34 cellular contexts compared by ENCODE assay signal in genomic region chr19:58042709-58043340, GRCh38. TPM values are rescaled to one million over a fixed set of nuclear protein-coding genes. Genes with fewer than 3 reads are reported as not detected.
DNase-seq lines count a peak whose midpoint lies in the region; ATAC-seq, FAIRE-seq and TF ChIP-seq lines count a peak whose summit lies in the region.
"Had no signal": no experiment of that assay in that cellular context is flagged by ENCODE, and none has a peak within 500 bp of the region (broad histone marks: within the 10 kb centered on the region; RNA-seq: fewer than 3 reads in every experiment).

No MANE protein-coding gene starts in this region.

- no peak; a peak in 1 of 3 replicates for TF ChIP-seq EP300 in H1 (IDR thresholded peaks at IDR 0.05; ENCODE audit: borderline replicate concordance in 1 of 2, low read depth in 2 of 2, low read length in 2 of 2)

- H2AFZ ChIP-seq in H9 (ENCODE audit: low read length) = no peak overlapping the region
- H2AFZ ChIP-seq in H1 (ENCODE audit: low read length) = peak overlapping the region; percentile 90
- peak overlapping the region; percentile 36 for H2AFZ ChIP-seq in mesenchymal stem cell (ENCODE audit: low read depth, low read length)

- H3K4me1 Mint-ChIP-seq in H9 = peaks cover 2 to 9% of the 10 kb centered on the region in 2 experiments
- H3K4me1 Mint-ChIP-seq in activated naive CD4-positive, alpha-beta T cell treated with anti-CD3 and anti-CD28 coated beads for 36 hours (ENCODE audit: low read depth) = no peaks in the 10 kb centered on the region
- H3K4me1 Mint-ChIP-seq: central memory CD8-positive, alpha-beta T cell; immature natural killer cell; T-cell had no signal

- H3K4me3 ChIP-seq in H1 (ENCODE audit: extremely low read depth in 1 of 4, insufficient read depth in 2 of 4, low read depth in 3 of 4, low read length in 4 of 4) (peak overlapping the region in 2 of 4 experiments; percentile 4 to 44; a peak in 1 of 8 replicates), mesenchymal stem cell (ENCODE audit: insufficient read depth in 1 of 2, low read depth in 1 of 2, low read length in 2 of 2) (peak overlapping the region in 1 of 2 experiments; percentile 5)
- H3K4me3 ChIP-seq: BLaER1, esophagus muscularis mucosa, heart right ventricle, MG63, thoracic aorta, uterus had no signal

- H3K4ac ChIP-seq in H9 (ENCODE audit: low read depth, low read length) (no peak overlapping the region), H1 (replicated peaks; ENCODE audit: insufficient read length, low read depth, low read length) (peak overlapping the region; percentile 21), mesenchymal stem cell (ENCODE audit: low read depth in 1 of 2, low read length in 2 of 2) (no peak overlapping the region)

- peak; percentile 75 to 79 for TF ChIP-seq RAD21 in H1 (IDR thresholded peaks at IDR 0.05 in 1 of 2, conservative IDR thresholded peaks at IDR 0.05 in 1 of 2; ENCODE audit: low read depth in 2 of 2, low read length in 2 of 2)

- peak overlapping the region; percentile 36 for H3K18ac ChIP-seq in H9 (ENCODE audit: insufficient read length, low read depth, low read length)
- peak overlapping the region; percentile 38; the same call in 1 of the 2 replicates for H3K18ac ChIP-seq in H1 (ENCODE audit: extremely low read depth, low read length)
- H3K18ac ChIP-seq in mesenchymal stem cell (ENCODE audit: low read depth in 1 of 2, low read length in 2 of 2) = no peak overlapping the region

- no peak overlapping the region for H3K14ac ChIP-seq in H9 (ENCODE audit: insufficient read depth, low read length)
- H3K14ac ChIP-seq in H1 (ENCODE audit: insufficient read length) = no peak overlapping the region
- H3K14ac ChIP-seq in mesenchymal stem cell (ENCODE audit: low read length in 2 of 2) = no peak overlapping the region

- peaks cover 43% of the 10 kb centered on the region for H3K27me3 Mint-ChIP-seq in H9 (ENCODE audit: low read depth)
- peaks cover 2% of the 10 kb centered on the region for H3K27me3 Mint-ChIP-seq in activated naive CD4-positive, alpha-beta T cell treated with anti-CD3 and anti-CD28 coated beads for 36 hours (ENCODE audit: low read depth)
- H3K27me3 Mint-ChIP-seq: central memory CD8-positive, alpha-beta T cell had no signal

- H4K20me1 ChIP-seq in H9 (ENCODE audit: control insufficient read depth, insufficient read depth, insufficient read length) (no peaks in the 10 kb centered on the region), H1 (replicated peaks in 1 of 2; ENCODE audit: control insufficient read depth in 1 of 2, insufficient read depth in 2 of 2, low read length in 2 of 2) (no peaks in the 10 kb centered on the region)
- H4K20me1 ChIP-seq: BLaER1 had no signal

- no peaks in the 10 kb centered on the region for H3K23me2 ChIP-seq in H9 (ENCODE audit: insufficient read length, low read depth, low read length, poor library complexity, severe bottlenecking)
- peaks cover 2% of the 10 kb centered on the region; the same call in 1 of the 2 replicates for H3K23me2 ChIP-seq in H1 (ENCODE audit: low read depth, low read length)

- H4K8ac ChIP-seq in H9 (replicated peaks; ENCODE audit: insufficient read length, low read depth, low read length) (no peak overlapping the region), H1 (ENCODE audit: extremely low read depth, insufficient read depth, low read length) (no peak overlapping the region), mesenchymal stem cell (ENCODE audit: low read length) (no peak overlapping the region)

- CTCF ChIA-PET in H1 (lab: Charles Lee; ENCODE audit: partially characterized antibody) = interaction anchor here (0.7 to 6.7 kb wide), 18 partner anchors 8 to 115 kb away, joined by 3 to 113 read pairs (median 6); partner anchors contain the start of gene ZNF135
- CTCF ChIA-PET in activated naive CD4-positive, alpha-beta T cell treated with anti-CD3 and anti-CD28 coated beads for 36 hours (lab: Charles Lee) = interaction anchor here (0.7 kb wide), 1 partner anchor 55 kb away, joined by 4 read pairs; no protein-coding TSS in a partner anchor

- H3K4me3 Mint-ChIP-seq in H9 = no peak overlapping the region
- H3K4me3 Mint-ChIP-seq in activated naive CD4-positive, alpha-beta T cell treated with anti-CD3 and anti-CD28 coated beads for 36 hours = no peak overlapping the region
- H3K4me3 Mint-ChIP-seq: central memory CD8-positive, alpha-beta T cell; dendritic cell treated with granulocyte-macrophage colony-stimulating factor and Interleukin-4, amounts not matched to agents 40 ng/mL and 50 ng/mL, for 4 days; immature natural killer cell; mesothelial cell of epicardium; naive thymus-derived CD4-positive, alpha-beta T cell; T-cell had no signal

- no peak overlapping the region for H3K56ac ChIP-seq in H9 (ENCODE audit: insufficient read length, low read depth, low read length)
- no peak overlapping the region for H3K56ac ChIP-seq in H1 (replicated peaks; ENCODE audit: insufficient read length, low read depth, low read length)

- no peaks in the 10 kb centered on the region for H3K79me2 ChIP-seq in H9 (ENCODE audit: insufficient read depth, low read length)
- H3K79me2 ChIP-seq in H1 (ENCODE audit: control insufficient read depth in 1 of 2, insufficient read depth in 2 of 2, low read length in 2 of 2) = no peaks in the 10 kb centered on the region

- H4K91ac ChIP-seq in H9 (ENCODE audit: insufficient read length, low read depth, low read length) = no peak overlapping the region
- no peak overlapping the region for H4K91ac ChIP-seq in H1 (replicated peaks; ENCODE audit: insufficient read length, low read length)
- H4K91ac ChIP-seq in mesenchymal stem cell (ENCODE audit: low read length) = no peak overlapping the region

- intact Hi-C loops in activated naive CD4-positive, alpha-beta T cell treated with anti-CD3 and anti-CD28 coated beads for 36 hours (cut with micrococcal nuclease) = no loop called here

- peak; percentile 87 for DNase-seq in H9
- peak; percentile 84 to 87 for DNase-seq in H1 (ENCODE audit: low read depth in 1 of 2, low spot score in 2 of 2)
- no peak for DNase-seq in mesenchymal stem cell
- DNase-seq in NCI-H82 (lab: John Stamatoyannopoulos, UW) = no peak
- no peak for DNase-seq in activated naive CD4-positive, alpha-beta T cell treated with anti-CD3 and anti-CD28 coated beads for 36 hours
- DNase-seq: activated T-cell treated with anti-CD3 and anti-CD28 coated beads for 4 hours; DMS79; foreskin keratinocyte; heart right ventricle; KG1; MG63; naive thymus-derived CD4-positive, alpha-beta T cell; NCI-H2029; NCI-H748 treated with DMSO at 0.1 percent for 48 hours; RPMI8226; stimulated activated naive CD8-positive, alpha-beta T cell treated with anti-CD3 and anti-CD28 coated beads, Interleukin-15, Interleukin-2, amounts not matched to agents 100 U/mL and 50 U/mL, for 24 hours; T-cell; uterus had no signal

- H3K36me3 Mint-ChIP-seq in H9 (ENCODE audit: insufficient read depth in 1 of 3, low read depth in 3 of 3) = peaks cover 4 to 22% (median 5%) of the 10 kb centered on the region in 3 experiments; a peak in 5 of 7 replicates
- H3K36me3 Mint-ChIP-seq in activated naive CD4-positive, alpha-beta T cell treated with anti-CD3 and anti-CD28 coated beads for 36 hours (ENCODE audit: low read depth) = peaks cover 25% of the 10 kb centered on the region

- H3K27ac ChIP-seq in H9 (ENCODE audit: insufficient read length, low read depth, low read length) = no peak overlapping the region
- no peak overlapping the region for H3K27ac ChIP-seq in H1 (ENCODE audit: low read depth, low read length)
- H3K27ac ChIP-seq in mesenchymal stem cell (ENCODE audit: low read length, poor library complexity, severe bottlenecking) = no peak overlapping the region
- H3K27ac ChIP-seq: BLaER1, esophagus muscularis mucosa, foreskin keratinocyte, heart right ventricle, thoracic aorta, uterus had no signal

- H3K27me3 ChIP-seq in H9 (ENCODE audit: insufficient read depth, low read length) (no peaks in the 10 kb centered on the region; the same call in 1 of the 2 replicates), H1 (replicated peaks in 1 of 4; ENCODE audit: control insufficient read depth in 3 of 4, extremely low read depth in 1 of 4, insufficient read depth in 3 of 4, low read length in 3 of 4) (peaks cover 0 to 5% (median 4%) of the 10 kb centered on the region in 4 experiments; a peak in 3 of 7 replicates), mesenchymal stem cell (ENCODE audit: control insufficient read depth in 1 of 2, insufficient read depth in 1 of 2, low read length in 2 of 2) (no peaks in the 10 kb centered on the region)
- H3K27me3 ChIP-seq: BLaER1, foreskin keratinocyte, heart right ventricle, MG63, uterus had no signal

- no CpG with 5 or more reads among the region's 42 CpGs for WGBS in H9 (ENCODE audit: extremely low coverage, insufficient read length, low lambda C conversion rate)
- WGBS in H1 (ENCODE audit: extremely low coverage in 1 of 2, insufficient coverage in 1 of 2, insufficient read length in 1 of 2, insufficient replicate concordance in 2 of 2, low coverage in 1 of 2, low lambda C conversion rate in 2 of 2, missing lambda C conversion rate in 1 of 2), 2 experiments = 35% methylated on average over 42 of the region's 42 CpGs; no CpG with 5 or more reads in 1 of the 2 experiments
- WGBS in mesenchymal stem cell = 37% methylated on average over 41 of the region's 42 CpGs

- H3K23ac ChIP-seq in H9 (ENCODE audit: insufficient read length, low read depth, low read length) (no peak overlapping the region), H1 (ENCODE audit: insufficient read length) (no peak overlapping the region), mesenchymal stem cell (ENCODE audit: low read length in 2 of 2) (no peak overlapping the region)

- TF ChIP-seq CTCF in H9 (conservative IDR thresholded peaks at IDR 0.05) = peak; percentile 60
- peak; percentile 87 to 97 (median 91) for TF ChIP-seq CTCF in H1 (IDR thresholded peaks at IDR 0.05; ENCODE audit: control extremely low read depth in 1 of 3, insufficient read depth in 1 of 3, low read depth in 1 of 3, low read length in 3 of 3)

- FAIRE-seq in H1 (lab: Jason Lieb, UNC) = no peak
- FAIRE-seq: GM18507, TTC549 had no signal

- H3K4me1 ChIP-seq in H9 (ENCODE audit: insufficient read depth, low read length) (no peaks in the 10 kb centered on the region), H1 (replicated peaks in 1 of 4; ENCODE audit: control insufficient read depth in 3 of 4, insufficient read depth in 4 of 4, low read length in 3 of 4) (peaks cover 0 to 16% (median 10%) of the 10 kb centered on the region in 4 experiments; a peak in 6 of 7 replicates), mesenchymal stem cell (ENCODE audit: control insufficient read depth, insufficient read depth, low read depth, low read length) (no peaks in the 10 kb centered on the region)
- H3K4me1 ChIP-seq: foreskin keratinocyte, uterus had no signal

- H3K9me3 Mint-ChIP-seq in H9 = peaks cover 68 to 77% of the 10 kb centered on the region in 2 experiments
- H3K9me3 Mint-ChIP-seq in activated naive CD4-positive, alpha-beta T cell treated with anti-CD3 and anti-CD28 coated beads for 36 hours = peaks cover 46% of the 10 kb centered on the region

- no peak overlapping the region for H4K5ac ChIP-seq in H9 (ENCODE audit: insufficient read length, low read depth, low read length)
- no peak overlapping the region for H4K5ac ChIP-seq in H1 (ENCODE audit: insufficient read length, low read depth, low read length)

- H2BK15ac ChIP-seq in H9 (ENCODE audit: low read depth, low read length) (no peak overlapping the region), H1 (ENCODE audit: low read length) (0 out of 2 replicates have a peak overlapping the region, but pooled peaks have one; percentile 88), mesenchymal stem cell (ENCODE audit: low read depth, poor library complexity, severe bottlenecking) (no peak overlapping the region)

- no peak overlapping the region for H2BK12ac ChIP-seq in H9 (ENCODE audit: insufficient read length, low read depth, low read length)
- H2BK12ac ChIP-seq in H1 (ENCODE audit: low read depth, low read length) = peak overlapping the region; percentile 60; the same call in 1 of the 2 replicates
- H2BK12ac ChIP-seq in mesenchymal stem cell (ENCODE audit: low read length in 2 of 2) = no peak overlapping the region

- no peak overlapping the region for H3T11ph ChIP-seq in H9 (ENCODE audit: low read length)

- no peak overlapping the region for H2BK120ac ChIP-seq in H9 (ENCODE audit: low read depth, low read length, poor library complexity, severe bottlenecking)
- no peak overlapping the region for H2BK120ac ChIP-seq in H1 (replicated peaks; ENCODE audit: low read depth, low read length)
- no peak overlapping the region for H2BK120ac ChIP-seq in mesenchymal stem cell (ENCODE audit: low read depth, low read length)

- peak overlapping the region; percentile 13 for H3K4me2 ChIP-seq in H9 (ENCODE audit: insufficient read depth, insufficient read length, low read length)
- H3K4me2 ChIP-seq in H1 (ENCODE audit: insufficient read depth in 1 of 2, low read depth in 2 of 2, low read length in 2 of 2) = peak overlapping the region; percentile 48 to 62
- no peak overlapping the region for H3K4me2 ChIP-seq in mesenchymal stem cell (ENCODE audit: low read length, poor library complexity, severe bottlenecking)
- H3K4me2 ChIP-seq: BLaER1 had no signal

- no peak overlapping the region for H3K27ac Mint-ChIP-seq in H9
- H3K27ac Mint-ChIP-seq in activated naive CD4-positive, alpha-beta T cell treated with anti-CD3 and anti-CD28 coated beads for 36 hours = no peak overlapping the region
- H3K27ac Mint-ChIP-seq: dendritic cell treated with granulocyte-macrophage colony-stimulating factor and Interleukin-4, amounts not matched to agents 40 ng/mL and 50 ng/mL, for 4 days; immature natural killer cell; mesothelial cell of epicardium; naive thymus-derived CD4-positive, alpha-beta T cell; T-cell had no signal

- ATAC-seq in GM19351 (IDR thresholded peaks at IDR 0.05; ENCODE audit: unreplicated experiment) = no peak
- ATAC-seq: activated CD4-positive, CD25-positive, alpha-beta regulatory T cell treated with anti-CD3 and anti-CD28 coated beads, Interleukin-2, amount 50 U/mL, for 24 hours; foreskin keratinocyte; left lobe of liver; naive thymus-derived CD4-positive, alpha-beta T cell; stimulated activated naive CD8-positive, alpha-beta T cell treated with anti-CD3 and anti-CD28 coated beads, Interleukin-15, Interleukin-2, amounts not matched to agents 100 U/mL and 50 U/mL, for 24 hours; T-cell had no signal

- H2AK5ac ChIP-seq in H9 (ENCODE audit: insufficient read length, low read length) = no peak overlapping the region
- no peak overlapping the region for H2AK5ac ChIP-seq in H1 (ENCODE audit: low read depth, low read length)
- no peak overlapping the region for H2AK5ac ChIP-seq in mesenchymal stem cell (ENCODE audit: low read length, severe bottlenecking)

- no peak for TF ChIP-seq POLR2A in H1 (IDR thresholded peaks at IDR 0.05; ENCODE audit: control extremely low read depth in 1 of 2, low read depth in 2 of 2, low read length in 2 of 2)

- H2BK20ac ChIP-seq in H9 (ENCODE audit: low read depth, low read length, poor library complexity, severe bottlenecking) (no peak overlapping the region), H1 (ENCODE audit: low read length) (no peak overlapping the region)

- POLR2A ChIA-PET in H1 (lab: Charles Lee; ENCODE audit: partially characterized antibody) = interaction anchor here (0.7 to 4.7 kb wide), 12 partner anchors 8 to 108 kb away, joined by 3 to 39 read pairs (median 6); partner anchors contain the start of genes ZNF135, ZNF329 and ZNF418

- no peak overlapping the region for H2BK5ac ChIP-seq in H9 (ENCODE audit: insufficient read length, low read length)
- H2BK5ac ChIP-seq in H1 (ENCODE audit: low read depth, low read length) = no peak overlapping the region
- no peak overlapping the region for H2BK5ac ChIP-seq in mesenchymal stem cell (ENCODE audit: low read depth, low read length, poor library complexity, severe bottlenecking)

- H3K36me3 ChIP-seq in H1 (ENCODE audit: control insufficient read depth in 2 of 4, insufficient read depth in 4 of 4, low read length in 3 of 4) = no peaks in the 10 kb centered on the region
- H3K36me3 ChIP-seq in mesenchymal stem cell (ENCODE audit: control insufficient read depth in 1 of 2, insufficient read depth in 2 of 2, low read depth in 1 of 2, low read length in 2 of 2) = no peaks in the 10 kb centered on the region
- H3K36me3 ChIP-seq: BLaER1, esophagus muscularis mucosa, heart right ventricle, MG63, thoracic aorta, uterus had no signal

- H3K9me3 ChIP-seq in H9 (ENCODE audit: control insufficient read depth, low read depth, low read length) (peaks cover 20% of the 10 kb centered on the region), H1 (ENCODE audit: insufficient read depth in 2 of 2, low read depth in 1 of 2, low read length in 1 of 2) (peaks cover 16 to 36% of the 10 kb centered on the region in 2 experiments), mesenchymal stem cell (ENCODE audit: control insufficient read depth, low read length) (peaks cover 40% of the 10 kb centered on the region)
- H3K9me3 ChIP-seq: MG63 had no signal

- H3K9ac ChIP-seq in H9 (ENCODE audit: extremely low read depth, insufficient read length, low read length) (no peak overlapping the region), H1 (replicated peaks in 1 of 4; ENCODE audit: extremely low read depth in 1 of 4, low read depth in 3 of 4, low read length in 3 of 4) (no peak overlapping the region; a peak in 1 of 7 replicates), mesenchymal stem cell (ENCODE audit: low read length) (no peak overlapping the region)
- H3K9ac ChIP-seq: BLaER1 had no signal

- H3K79me1 ChIP-seq in H9 (ENCODE audit: insufficient read depth, low read depth, low read length, poor library complexity, severe bottlenecking) = no peaks in the 10 kb centered on the region
- no peaks in the 10 kb centered on the region for H3K79me1 ChIP-seq in H1 (ENCODE audit: low read depth, low read length)
- H3K79me1 ChIP-seq in mesenchymal stem cell (replicated peaks; ENCODE audit: low read length, poor library complexity, severe bottlenecking) = no peaks in the 10 kb centered on the region

RNA-seq across cellular contexts. Expression of gene ZSCAN1, which starts 9.0 kb away (rescaled TPM):
- total RNA-seq in H9 (2021) = 0.77 and 1.2 TPM in 2 replicates
- total RNA-seq in H1 (2021; fragmentation: NEBNext Ultra II Directional; extraction: Animal tissue kit (Norgen Biotek cat#: 25700)) = 0.69 and 1.2 TPM in 2 replicates
- polyA plus RNA-seq in H1 (2011; rRNA removed) = 4.3 and 6.4 TPM in 2 replicates
- 3.3 TPM for polyA plus RNA-seq in H1 (2011; cell fraction: cytosol; rRNA removed)
- 5.8 TPM for polyA plus RNA-seq in H1 (2011; cell fraction: nucleus; rRNA removed)
- 1.4 to 3.3 TPM (median 1.8 TPM) in 4 replicates for polyA plus RNA-seq in H1 (2012, experiment 1 of 2)
- polyA plus RNA-seq in H1 (2012, experiment 2 of 2) = 1.4 TPM
- 2.5 TPM for polyA plus RNA-seq in H1 (2013, experiment 1 of 2)
- 1.8 TPM for polyA plus RNA-seq in H1 (2013, experiment 2 of 2)
- not detected in 2 replicates for polyA minus RNA-seq in H1 (2011; rRNA and poly(A)+ RNA removed)
- not detected for polyA minus RNA-seq in H1 (2011; cell fraction: cytosol; rRNA and poly(A)+ RNA removed)
- polyA minus RNA-seq in H1 (2011; cell fraction: nucleus; rRNA and poly(A)+ RNA removed) = 1.7 TPM
- polyA plus RNA-seq in mesenchymal stem cell (2013, experiment 1 of 2) = 0.39 TPM
- 0.49 TPM for polyA plus RNA-seq in mesenchymal stem cell (2013, experiment 2 of 2)
- not detected for total RNA-seq in activated naive CD4-positive, alpha-beta T cell treated with anti-CD3 and anti-CD28 coated beads for 36 hours
- total RNA-seq: esophagus muscularis mucosa; foreskin keratinocyte; HT-29; left lobe of liver; naive thymus-derived CD4-positive, alpha-beta T cell; omental fat pad; SK-MEL-5; T-cell; thoracic aorta; uterus had no signal
- polyA plus RNA-seq: AG04450; naive thymus-derived CD4-positive, alpha-beta T cell had no signal

RNA-seq across cellular contexts. Expression of gene ZNF135, which starts 16.3 kb away (rescaled TPM):
- 4.7 and 5.4 TPM in 2 replicates for total RNA-seq in H9 (2021)
- total RNA-seq in H1 (2021; fragmentation: NEBNext Ultra II Directional; extraction: Animal tissue kit (Norgen Biotek cat#: 25700)) = 5.2 and 5.3 TPM in 2 replicates
- polyA plus RNA-seq in H1 (2011; rRNA removed) = 6.9 and 7.9 TPM in 2 replicates
- polyA plus RNA-seq in H1 (2011; cell fraction: cytosol; rRNA removed) = 9.2 TPM
- polyA plus RNA-seq in H1 (2011; cell fraction: nucleus; rRNA removed) = 26.8 TPM
- 5.1 to 6.2 TPM (median 5.3 TPM) in 4 replicates for polyA plus RNA-seq in H1 (2012, experiment 1 of 2)
- polyA plus RNA-seq in H1 (2012, experiment 2 of 2) = 0.51 TPM
- 4.7 TPM for polyA plus RNA-seq in H1 (2013, experiment 1 of 2)
- polyA plus RNA-seq in H1 (2013, experiment 2 of 2) = 4.2 TPM
- 17.9 and 23.2 TPM in 2 replicates for polyA minus RNA-seq in H1 (2011; rRNA and poly(A)+ RNA removed)
- 7.2 TPM for polyA minus RNA-seq in H1 (2011; cell fraction: cytosol; rRNA and poly(A)+ RNA removed)
- 19.7 TPM for polyA minus RNA-seq in H1 (2011; cell fraction: nucleus; rRNA and poly(A)+ RNA removed)
- 1.2 TPM for polyA plus RNA-seq in mesenchymal stem cell (2013, experiment 1 of 2)
- polyA plus RNA-seq in mesenchymal stem cell (2013, experiment 2 of 2) = 1.2 TPM
- total RNA-seq in activated naive CD4-positive, alpha-beta T cell treated with anti-CD3 and anti-CD28 coated beads for 36 hours = under 1 TPM; 0.54 to 0.62 TPM
- total RNA-seq: HT-29 had no signal

RNA-seq across cellular contexts. Expression of gene ZNF606, which starts 40.2 kb away (rescaled TPM):
- total RNA-seq in H9 (2021) = 13.4 and 14.1 TPM in 2 replicates
- 17.5 and 19.3 TPM in 2 replicates for total RNA-seq in H1 (2021; fragmentation: NEBNext Ultra II Directional; extraction: Animal tissue kit (Norgen Biotek cat#: 25700))
- 5.2 and 10.2 TPM in 2 replicates for polyA plus RNA-seq in H1 (2011; rRNA removed)
- polyA plus RNA-seq in H1 (2011; cell fraction: cytosol; rRNA removed) = 12.7 TPM
- 14.1 TPM for polyA plus RNA-seq in H1 (2011; cell fraction: nucleus; rRNA removed)
- 8.0 to 10.7 TPM (median 8.2 TPM) in 4 replicates for polyA plus RNA-seq in H1 (2012, experiment 1 of 2)
- polyA plus RNA-seq in H1 (2012, experiment 2 of 2) = 1.0 TPM
- 12.1 TPM for polyA plus RNA-seq in H1 (2013, experiment 1 of 2)
- polyA plus RNA-seq in H1 (2013, experiment 2 of 2) = 10.8 TPM
- 11.3 and 11.9 TPM in 2 replicates for polyA minus RNA-seq in H1 (2011; rRNA and poly(A)+ RNA removed)
- 18.1 TPM for polyA minus RNA-seq in H1 (2011; cell fraction: cytosol; rRNA and poly(A)+ RNA removed)
- 35.9 TPM for polyA minus RNA-seq in H1 (2011; cell fraction: nucleus; rRNA and poly(A)+ RNA removed)
- polyA plus RNA-seq in mesenchymal stem cell (2013, experiment 1 of 2) = 5.3 TPM
- polyA plus RNA-seq in mesenchymal stem cell (2013, experiment 2 of 2) = 4.8 TPM
- total RNA-seq in activated naive CD4-positive, alpha-beta T cell treated with anti-CD3 and anti-CD28 coated beads for 36 hours = 1 to 10 TPM; 4.5 to 4.7 TPM
- total RNA-seq: HT-29 had no signal

RNA-seq across cellular contexts. Expression of gene ZSCAN18, which starts 55.2 kb away (rescaled TPM):
- 35.4 and 40.1 TPM in 2 replicates for total RNA-seq in H9 (2021)
- 37.0 and 37.6 TPM in 2 replicates for total RNA-seq in H1 (2021; fragmentation: NEBNext Ultra II Directional; extraction: Animal tissue kit (Norgen Biotek cat#: 25700))
- polyA plus RNA-seq in H1 (2011; rRNA removed) = 41.4 and 64.7 TPM in 2 replicates
- polyA plus RNA-seq in H1 (2011; cell fraction: cytosol; rRNA removed) = 58.3 TPM
- 111 TPM for polyA plus RNA-seq in H1 (2011; cell fraction: nucleus; rRNA removed)
- polyA plus RNA-seq in H1 (2012, experiment 1 of 2) = 41.5 to 51.6 TPM (median 46.0 TPM) in 4 replicates
- polyA plus RNA-seq in H1 (2012, experiment 2 of 2) = 31.0 TPM
- 29.8 TPM for polyA plus RNA-seq in H1 (2013, experiment 1 of 2)
- polyA plus RNA-seq in H1 (2013, experiment 2 of 2) = 27.0 TPM
- 18.1 and 18.4 TPM in 2 replicates for polyA minus RNA-seq in H1 (2011; rRNA and poly(A)+ RNA removed)
- polyA minus RNA-seq in H1 (2011; cell fraction: cytosol; rRNA and poly(A)+ RNA removed) = 29.7 TPM
- polyA minus RNA-seq in H1 (2011; cell fraction: nucleus; rRNA and poly(A)+ RNA removed) = 44.2 TPM
- 23.0 TPM for polyA plus RNA-seq in mesenchymal stem cell (2013, experiment 1 of 2)
- polyA plus RNA-seq in mesenchymal stem cell (2013, experiment 2 of 2) = 23.2 TPM
- 10 to 100 TPM; 25.7 to 26.1 TPM for total RNA-seq in activated naive CD4-positive, alpha-beta T cell treated with anti-CD3 and anti-CD28 coated beads for 36 hours
- total RNA-seq: HT-29 had no signal

Comparison
In these comparisons a context has a peak if more than half of its experiments do, and no peak if none do; other contexts are left out.
1. DNase-seq: peak in H9 (single experiment) and H1 (2 of 2); none in mesenchymal stem cell (single experiment), NCI-H82 (single experiment) and activated naive CD4-positive, alpha-beta T cell treated with anti-CD3 and anti-CD28 coated beads for 36 hours (single experiment).
2. H3K18ac ChIP-seq: peak in H9 (single experiment) and H1 (single experiment); none in mesenchymal stem cell (0 of 2).